In the genomic region with DNA sequence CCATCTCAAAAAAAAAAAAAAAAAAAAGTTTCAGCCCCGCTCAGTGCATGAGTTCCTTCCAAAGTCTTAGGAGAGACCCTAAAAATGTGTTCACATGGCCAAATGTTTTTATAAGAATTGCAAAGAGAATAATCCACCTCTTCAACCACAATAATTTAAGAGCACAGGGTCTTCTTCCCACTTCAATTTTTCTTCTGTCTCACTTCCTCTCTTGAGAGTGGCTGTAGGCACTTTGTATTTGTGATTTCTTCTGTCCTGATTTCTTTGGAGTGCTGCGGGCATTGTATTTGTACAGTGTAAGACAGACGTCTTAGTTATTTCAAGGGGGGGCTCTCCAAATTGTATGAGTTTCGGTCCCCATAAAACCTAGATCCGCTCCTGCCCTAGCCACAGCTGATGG, we compare ENCODE assay signal across 32 cellular contexts. TPM values are rescaled to one million over a fixed set of nuclear protein-coding genes. Genes with fewer than 3 reads are reported as not detected.
"Had no signal": no experiment of that assay in that cellular context is flagged by ENCODE, and none has a peak within 500 bp of the region (broad histone marks: within the 10 kb centered on the region; RNA-seq: fewer than 3 reads in every experiment).

No MANE protein-coding gene starts in this region.

- H3K4me2 ChIP-seq: PC-9 had no signal

- H3K4me3 ChIP-seq: ascending aorta, cardiac muscle cell, colonic mucosa, K562, PC-9, SJCRH30, SK-N-MC had no signal

- H3K27ac ChIP-seq: ascending aorta, cardiac muscle cell, colonic mucosa, PC-9, RWPE1, SJCRH30, SK-N-MC had no signal

- H3K36me3 ChIP-seq: ascending aorta, cardiac muscle cell, colonic mucosa, SJCRH30 had no signal

- H3K4me1 ChIP-seq: ascending aorta, colonic mucosa, SJCRH30 had no signal

- H2AFZ ChIP-seq: PC-9 had no signal

- H3K9me3 ChIP-seq: ascending aorta, colonic mucosa, SJCRH30 had no signal

- H3K27me3 ChIP-seq: ascending aorta, cardiac muscle cell, colonic mucosa, SJCRH30 had no signal

- ATAC-seq: activated CD8-positive, alpha-beta T cell treated with anti-CD3 and anti-CD28 coated beads, Interleukin-2, amount 10 ng/mL, durations not matched to agents 7 days and 5 days; K562; Right ventricle myocardium inferior had no signal

- DNase-seq: activated CD4-positive, alpha-beta T cell treated with anti-CD3 and anti-CD28 coated beads, Interleukin-2, amount 10 ng/mL, durations not matched to agents 24 days and 14 days; activated CD4-positive, alpha-beta T cell treated with anti-CD3 and anti-CD28 coated beads, Interleukin-2, amount 50 U/mL, for 48 hours; activated CD8-positive, alpha-beta T cell treated with anti-CD3 and anti-CD28 coated beads, Interleukin-2, amount 10 ng/mL, durations not matched to agents 7 days and 5 days; activated gamma-delta T cell; activated naive CD4-positive, alpha-beta T cell treated with Interleukin-2 at 50 U/mL for 16 hours; activated naive CD8-positive, alpha-beta T cell treated with anti-CD3 and anti-CD28 coated beads, Interleukin-2, amount 10 ng/mL, durations not matched to agents 7 days and 5 days; activated T-cell treated with anti-CD3 and anti-CD28 coated beads, Interleukin-2, amount 50 U/mL, for 24 hours; amygdala; colonic mucosa; NCI-H1092 treated with DMSO at 0.1 percent for 48 hours; NCI-H1417; NCI-H146; NCI-H187; NCI-H2029 treated with DMSO at 0.1 percent for 48 hours; NCI-H2107; NCI-H2171; NCI-H510A; NCI-H526; NCI-H748 treated with DMSO at 0.1 percent for 48 hours; NK-92 treated with Interleukin-12 subunit alpha and Interleukin-12 subunit beta, amount 100 ng/mL, for 24 hours; PC-9; SJCRH30 had no signal

RNA-seq across cellular contexts. Expression of gene C12orf56, which starts 58.3 kb away (rescaled TPM):
- total RNA-seq: activated CD4-positive, alpha-beta T cell treated with anti-CD3 and anti-CD28 coated beads, Interleukin-2, amount 10 ng/mL, durations not matched to agents 24 days and 14 days; activated CD8-positive, alpha-beta T cell treated with anti-CD3 and anti-CD28 coated beads, Interleukin-2, amount 10 ng/mL, durations not matched to agents 7 days and 5 days; activated naive CD8-positive, alpha-beta T cell treated with anti-CD3 and anti-CD28 coated beads, Interleukin-2, amount 10 ng/mL, durations not matched to agents 7 days and 5 days; activated T-helper 2 cell treated with anti-CD3 and anti-CD28 coated beads, Interferon-gamma antibody, Interleukin-2, Interleukin-4, amounts not matched to agents 10 μg/mL and 5 μg/mL and 100 μg/mL, durations not matched to agents 14 hours and 24 hours and 36 hours; ascending aorta; cardiac muscle cell; M059J; OCI-LY7; PC-9; Right ventricle myocardium inferior; SJCRH30 had no signal
- polyA plus RNA-seq: adipose tissue, cardiac muscle cell had no signal
